In the genomic region with DNA sequence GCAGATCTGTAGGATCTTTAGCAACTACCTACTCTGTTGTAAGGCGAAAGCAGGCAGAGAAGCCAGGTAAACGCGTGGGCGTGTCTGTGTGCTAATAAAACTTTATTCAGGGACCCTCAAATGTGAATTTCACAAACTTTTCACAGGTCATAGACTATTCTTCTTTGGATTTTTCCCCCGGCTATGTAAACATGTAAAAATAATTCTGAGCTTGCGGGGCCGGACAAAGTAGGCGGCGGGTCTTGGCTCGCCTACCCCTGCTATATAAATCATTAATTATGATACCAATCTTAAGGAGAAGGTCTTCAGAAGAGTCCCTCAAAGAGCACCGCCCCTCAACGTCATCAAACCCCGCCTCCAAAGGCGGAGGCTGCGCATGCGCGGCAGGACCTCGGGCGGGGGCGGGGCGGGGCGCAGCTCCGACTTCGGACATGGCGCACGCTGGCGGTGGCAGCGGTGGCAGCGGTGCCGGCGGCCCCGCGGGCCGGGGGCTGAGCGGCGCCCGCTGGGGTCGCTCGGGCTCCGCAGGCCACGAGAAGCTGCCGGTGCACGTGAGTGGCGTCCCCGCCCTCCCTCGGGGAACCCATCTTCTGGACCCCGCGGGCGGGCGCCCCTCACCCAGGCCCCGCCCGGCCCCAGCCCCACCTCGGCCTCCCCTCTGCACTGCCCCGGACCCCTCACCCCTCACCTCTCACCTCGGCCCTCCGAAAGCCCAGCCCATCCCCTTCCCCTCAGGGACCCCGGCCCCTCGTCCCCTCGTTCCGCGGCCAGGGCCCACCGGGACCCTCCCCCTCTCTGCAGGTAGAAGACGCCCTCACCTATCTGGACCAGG, we compare ENCODE assay signal across 8 cellular contexts. TPM values are rescaled to one million over a fixed set of nuclear protein-coding genes. Genes with fewer than 3 reads are reported as not detected.
DNase-seq lines count a peak whose midpoint lies in the region; ATAC-seq and TF ChIP-seq lines count a peak whose summit lies in the region.

A gene with protein sequence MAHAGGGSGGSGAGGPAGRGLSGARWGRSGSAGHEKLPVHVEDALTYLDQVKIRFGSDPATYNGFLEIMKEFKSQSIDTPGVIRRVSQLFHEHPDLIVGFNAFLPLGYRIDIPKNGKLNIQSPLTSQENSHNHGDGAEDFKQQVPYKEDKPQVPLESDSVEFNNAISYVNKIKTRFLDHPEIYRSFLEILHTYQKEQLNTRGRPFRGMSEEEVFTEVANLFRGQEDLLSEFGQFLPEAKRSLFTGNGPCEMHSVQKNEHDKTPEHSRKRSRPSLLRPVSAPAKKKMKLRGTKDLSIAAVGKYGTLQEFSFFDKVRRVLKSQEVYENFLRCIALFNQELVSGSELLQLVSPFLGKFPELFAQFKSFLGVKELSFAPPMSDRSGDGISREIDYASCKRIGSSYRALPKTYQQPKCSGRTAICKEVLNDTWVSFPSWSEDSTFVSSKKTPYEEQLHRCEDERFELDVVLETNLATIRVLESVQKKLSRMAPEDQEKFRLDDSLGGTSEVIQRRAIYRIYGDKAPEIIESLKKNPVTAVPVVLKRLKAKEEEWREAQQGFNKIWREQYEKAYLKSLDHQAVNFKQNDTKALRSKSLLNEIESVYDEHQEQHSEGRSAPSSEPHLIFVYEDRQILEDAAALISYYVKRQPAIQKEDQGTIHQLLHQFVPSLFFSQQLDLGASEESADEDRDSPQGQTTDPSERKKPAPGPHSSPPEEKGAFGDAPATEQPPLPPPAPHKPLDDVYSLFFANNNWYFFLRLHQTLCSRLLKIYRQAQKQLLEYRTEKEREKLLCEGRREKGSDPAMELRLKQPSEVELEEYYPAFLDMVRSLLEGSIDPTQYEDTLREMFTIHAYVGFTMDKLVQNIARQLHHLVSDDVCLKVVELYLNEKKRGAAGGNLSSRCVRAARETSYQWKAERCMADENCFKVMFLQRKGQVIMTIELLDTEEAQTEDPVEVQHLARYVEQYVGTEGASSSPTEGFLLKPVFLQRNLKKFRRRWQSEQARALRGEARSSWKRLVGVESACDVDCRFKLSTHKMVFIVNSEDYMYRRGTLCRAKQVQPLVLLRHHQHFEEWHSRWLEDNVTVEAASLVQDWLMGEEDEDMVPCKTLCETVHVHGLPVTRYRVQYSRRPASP (plus strand): TSS at position 409 of the 832 bp plus-strand sequence. CDS start 23 bp downstream, at position 432.

- peak within 1 kb of the TSS; percentile 81 for H3K27ac Mint-ChIP-seq in activated T-helper 2 cell treated with anti-CD3 and anti-CD28 coated beads, Interferon-gamma antibody, Interleukin-2, Interleukin-4, amounts not matched to agents 10 μg/mL and 5 μg/mL and 100 μg/mL, durations not matched to agents 14 hours and 24 hours and 36 hours
- peak within 1 kb of the TSS; percentile 72 to 96 (median 94) for H3K27ac Mint-ChIP-seq in naive B cell

- H3K36me3 ChIP-seq in KOPT-K1 (ENCODE audit: insufficient read depth, low read length) (peaks cover 30% of the 10 kb centered on the region), RWPE2 (ENCODE audit: low read depth) (peaks cover 40% of the 10 kb centered on the region), fibroblast of lung (ENCODE audit: control insufficient read depth, insufficient read depth, low read length) (peaks cover 15% of the 10 kb centered on the region)

- DNase-seq in ACHN: peak; percentile 86
- DNase-seq in RWPE2 (ENCODE audit: low spot score): no peak
- DNase-seq in activated T-helper 2 cell treated with anti-CD3 and anti-CD28 coated beads, Interferon-gamma antibody, Interleukin-2, Interleukin-4, amounts not matched to agents 10 μg/mL and 5 μg/mL and 100 μg/mL, durations not matched to agents 14 hours and 24 hours and 36 hours (ENCODE audit: low spot score): peak; percentile 84
- peak; percentile 78 to 89 for DNase-seq in fibroblast of lung (ENCODE audit: low read depth in 2 of 2)
- peak; percentile 90 for DNase-seq in naive B cell
- peak; percentile 61 to 74 for DNase-seq in stimulated activated CD8-positive, alpha-beta memory T cell treated with anti-CD3 and anti-CD28 coated beads, Interleukin-7, amount 100 ng/mL, for 48 hours (ENCODE audit: extremely low read depth in 1 of 2, low read depth in 1 of 2)

- H3K27me3 Mint-ChIP-seq in activated T-helper 2 cell treated with anti-CD3 and anti-CD28 coated beads, Interferon-gamma antibody, Interleukin-2, Interleukin-4, amounts not matched to agents 10 μg/mL and 5 μg/mL and 100 μg/mL, durations not matched to agents 14 hours and 24 hours and 36 hours (ENCODE audit: low read depth): peaks cover 25% of the 10 kb centered on the region
- H3K27me3 Mint-ChIP-seq in naive B cell: peaks cover 16 to 30% (median 28%) of the 10 kb centered on the region in 3 donors

- H3K4me3 Mint-ChIP-seq in activated T-helper 2 cell treated with anti-CD3 and anti-CD28 coated beads, Interferon-gamma antibody, Interleukin-2, Interleukin-4, amounts not matched to agents 10 μg/mL and 5 μg/mL and 100 μg/mL, durations not matched to agents 14 hours and 24 hours and 36 hours (ENCODE audit: low read depth): peak within 1 kb of the TSS; percentile 85
- peak within 1 kb of the TSS; percentile 81 to 96 (median 88) for H3K4me3 Mint-ChIP-seq in naive B cell

- H3K27ac ChIP-seq in KOPT-K1 (ENCODE audit: low read depth, low read length, poor library complexity, severe bottlenecking) (peak within 1 kb of the TSS; percentile 60), RWPE2 (ENCODE audit: poor library complexity, severe bottlenecking) (peak within 1 kb of the TSS; percentile 39), fibroblast of lung (ENCODE audit: insufficient read depth, low read length) (peak within 1 kb of the TSS; percentile 70)

- intact Hi-C loops in activated T-helper 2 cell treated with anti-CD3 and anti-CD28 coated beads, Interferon-gamma antibody, Interleukin-2, Interleukin-4, amounts not matched to agents 10 μg/mL and 5 μg/mL and 100 μg/mL, durations not matched to agents 14 hours and 24 hours and 36 hours (cut with micrococcal nuclease): loop anchor here (5.0 kb wide), 1 partner anchor 68 kb away; no protein-coding TSS in a partner anchor

- peaks cover 13% of the 10 kb centered on the region for H3K79me2 ChIP-seq in fibroblast of lung (ENCODE audit: control insufficient read depth, insufficient read depth, low read length)

- no peaks in the 10 kb centered on the region for H3K9me3 Mint-ChIP-seq in activated T-helper 2 cell treated with anti-CD3 and anti-CD28 coated beads, Interferon-gamma antibody, Interleukin-2, Interleukin-4, amounts not matched to agents 10 μg/mL and 5 μg/mL and 100 μg/mL, durations not matched to agents 14 hours and 24 hours and 36 hours
- H3K9me3 Mint-ChIP-seq in naive B cell: peaks cover 0 to 2% (median 0%) of the 10 kb centered on the region in 7 donors

- H4K20me1 ChIP-seq in fibroblast of lung (ENCODE audit: control insufficient read depth, extremely low read depth, insufficient read depth, low read length): no peaks in the 10 kb centered on the region

- no peak for TF ChIP-seq CTCF in RWPE2 (IDR thresholded peaks at IDR 0.05; ENCODE audit: poor library complexity, severe bottlenecking)
- TF ChIP-seq CTCF in fibroblast of lung (conservative IDR thresholded peaks at IDR 0.05 in 1 of 2, IDR thresholded peaks at IDR 0.05 in 1 of 2; ENCODE audit: low read depth in 1 of 2, low read length in 2 of 2): no peak

- no peaks in the 10 kb centered on the region for H3K9me3 ChIP-seq in KOPT-K1 (ENCODE audit: insufficient read depth, low read length, poor library complexity, severe bottlenecking)
- H3K9me3 ChIP-seq in RWPE2 (ENCODE audit: severe bottlenecking): no peaks in the 10 kb centered on the region
- H3K9me3 ChIP-seq in fibroblast of lung (ENCODE audit: control insufficient read depth, insufficient read depth, low read depth, low read length): no peaks in the 10 kb centered on the region

- ATAC-seq in GM18909 (IDR thresholded peaks at IDR 0.05; ENCODE audit: poor library complexity, unreplicated experiment) (peak; percentile 68), RWPE2 (ENCODE audit: low read depth) (peak; percentile 53), naive B cell (ENCODE audit: low read depth in 2 of 2) (peak; percentile 78 to 84)

- peak within 1 kb of the TSS; percentile 93 for H3K4me2 ChIP-seq in fibroblast of lung (ENCODE audit: extremely low read depth, insufficient read depth, low read length)

- peaks cover 24% of the 10 kb centered on the region for H3K4me1 Mint-ChIP-seq in activated T-helper 2 cell treated with anti-CD3 and anti-CD28 coated beads, Interferon-gamma antibody, Interleukin-2, Interleukin-4, amounts not matched to agents 10 μg/mL and 5 μg/mL and 100 μg/mL, durations not matched to agents 14 hours and 24 hours and 36 hours (ENCODE audit: low read depth)
- H3K4me1 Mint-ChIP-seq in naive B cell: peaks cover 33 to 56% (median 37%) of the 10 kb centered on the region in 3 donors

- in situ Hi-C loops in ACHN (cut with HindIII; ENCODE audit: low pct_ligation_motif_present, low pct_unique_long_range_greater_than_20kb, low sequenced_read_pairs): no loop called here

- H3K4me3 ChIP-seq in RWPE2 (ENCODE audit: severe bottlenecking): peak within 1 kb of the TSS; percentile 96
- H3K4me3 ChIP-seq in fibroblast of lung (replicated peaks in 1 of 4; ENCODE audit: control extremely low read depth in 1 of 4, insufficient read depth in 1 of 4, low read depth in 3 of 4, low read length in 4 of 4): peak within 1 kb of the TSS; percentile 76 to 97 (median 82)

- peak within 1 kb of the TSS; percentile 76 for H3K9ac ChIP-seq in fibroblast of lung (ENCODE audit: insufficient read depth, low read length)

- no peak within 1 kb of the TSS for H2AFZ ChIP-seq in fibroblast of lung (ENCODE audit: low read length)

- H3K4me1 ChIP-seq in RWPE2 (ENCODE audit: insufficient read depth, poor library complexity, severe bottlenecking): peaks cover 18% of the 10 kb centered on the region
- peaks cover 5% of the 10 kb centered on the region for H3K4me1 ChIP-seq in fibroblast of lung (ENCODE audit: control insufficient read depth, extremely low read depth, insufficient read depth, low read length)

- H3K27me3 ChIP-seq in RWPE2 (ENCODE audit: insufficient read depth, poor library complexity, severe bottlenecking) (no peaks in the 10 kb centered on the region), fibroblast of lung (ENCODE audit: control insufficient read depth, insufficient read depth, low read length) (no peaks in the 10 kb centered on the region)

- H3K36me3 Mint-ChIP-seq in activated T-helper 2 cell treated with anti-CD3 and anti-CD28 coated beads, Interferon-gamma antibody, Interleukin-2, Interleukin-4, amounts not matched to agents 10 μg/mL and 5 μg/mL and 100 μg/mL, durations not matched to agents 14 hours and 24 hours and 36 hours (ENCODE audit: low read depth): peaks cover 26% of the 10 kb centered on the region
- H3K36me3 Mint-ChIP-seq in naive B cell: peaks cover 9 to 15% of the 10 kb centered on the region in 2 donors

RNA-seq across cellular contexts. Expression of the gene that starts here (rescaled TPM):
- total RNA-seq in activated T-helper 2 cell treated with anti-CD3 and anti-CD28 coated beads, Interferon-gamma antibody, Interleukin-2, Interleukin-4, amounts not matched to agents 10 μg/mL and 5 μg/mL and 100 μg/mL, durations not matched to agents 14 hours and 24 hours and 36 hours: 40.3 and 40.5 TPM in 2 replicates
- total RNA-seq in fibroblast of lung: 22.3 and 32.9 TPM in 2 replicates
- polyA plus RNA-seq in fibroblast of lung (14.9 and 18.9 TPM in 2 replicates), naive B cell (ENCODE audit: low read depth in 6 of 6) (10 to 100 TPM in 2 of 6 donors, 1 to 10 TPM in 4; 4.8 to 13.0 (median 6.8) TPM)
- polyA plus RNA-seq in fibroblast of lung (2012): 19.8 and 23.1 TPM in 2 replicates
- polyA minus RNA-seq in fibroblast of lung (ENCODE audit: low replicate concordance): 32.7 and 40.2 TPM in 2 replicates
